14 cellular contexts compared by ENCODE assay signal in the genomic region with DNA sequence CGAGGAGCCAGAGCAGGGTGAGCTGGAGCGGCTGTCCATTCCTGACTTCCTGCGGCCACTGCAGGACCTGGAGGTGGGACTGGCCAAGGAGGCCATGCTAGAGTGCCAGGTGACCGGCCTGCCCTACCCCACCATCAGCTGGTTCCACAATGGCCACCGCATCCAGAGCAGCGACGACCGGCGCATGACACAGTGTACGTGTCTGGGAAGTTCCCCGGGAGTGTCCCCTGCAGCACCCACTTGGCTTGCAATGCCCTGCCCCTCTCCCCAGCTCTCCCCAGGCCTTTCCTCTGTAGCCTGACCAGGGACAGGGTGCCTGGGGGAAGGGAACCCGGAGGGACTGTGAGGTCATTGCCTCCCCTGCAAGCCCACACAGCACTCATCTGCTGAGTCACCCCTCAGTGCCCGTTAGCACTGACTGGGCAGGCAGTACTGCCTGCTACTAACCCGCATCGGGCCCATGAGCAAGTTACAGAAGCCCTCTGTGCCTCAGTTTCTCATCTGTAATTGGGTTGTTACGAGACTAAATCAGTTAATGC. TPM values are rescaled to one million over a fixed set of nuclear protein-coding genes. Genes with fewer than 3 reads are reported as not detected.
A peak's percentile ranks its signal among the peaks of the same experiment; 100 is the strongest.
DNase-seq lines count a peak whose midpoint lies in the region; ATAC-seq and TF ChIP-seq lines count a peak whose summit lies in the region.
"Had no signal": no experiment of that assay in that cellular context is flagged by ENCODE, and none has a peak within 500 bp of the region (broad histone marks: within the 10 kb centered on the region; RNA-seq: fewer than 3 reads in every experiment).

No MANE protein-coding gene starts in this region.

- no peak overlapping the region for H3K27ac Mint-ChIP-seq in glutamatergic neuron (ENCODE audit: unreplicated experiment)
- H3K27ac Mint-ChIP-seq: activated T-cell treated with anti-CD3 and anti-CD28 coated beads, Interleukin-2, amount 50 U/mL, for 72 hours; CD4-positive, CD25-positive, alpha-beta regulatory T cell had no signal

- no peaks in the 10 kb centered on the region for H3K9me3 ChIP-seq in OCI-LY7 (ENCODE audit: low read length)

- no peaks in the 10 kb centered on the region for H3K4me1 ChIP-seq in OCI-LY7 (ENCODE audit: insufficient read depth, low read length, poor library complexity, severe bottlenecking)

- CTCF ChIA-PET in OCI-LY7 (lab: Charles Lee; ENCODE audit: unreplicated experiment) = no interaction called here

- H3K4me2 ChIP-seq in OCI-LY7 (ENCODE audit: low read length) = no peak overlapping the region

- peaks cover 6% of the 10 kb centered on the region for H3K9me3 Mint-ChIP-seq in glutamatergic neuron (ENCODE audit: unreplicated experiment)
- H3K9me3 Mint-ChIP-seq: activated T-cell treated with anti-CD3 and anti-CD28 coated beads, Interleukin-2, amount 50 U/mL, for 72 hours; CD4-positive, CD25-positive, alpha-beta regulatory T cell; central memory CD8-positive, alpha-beta T cell had no signal

- H2AFZ ChIP-seq in OCI-LY7 (ENCODE audit: low read length) = no peak overlapping the region

- no peaks in the 10 kb centered on the region for H3K79me2 ChIP-seq in OCI-LY7 (ENCODE audit: insufficient read depth, low read depth, low read length)

- peak; percentile 13 for ATAC-seq in esophagus mucosa
- ATAC-seq in GM18907 (IDR thresholded peaks at IDR 0.05; ENCODE audit: unreplicated experiment) = no peak
- ATAC-seq: activated T-cell treated with anti-CD3 and anti-CD28 coated beads, Interleukin-2, amount 50 U/mL, for 72 hours had no signal

- H3K36me3 ChIP-seq in OCI-LY7 (ENCODE audit: insufficient read depth, low read length) = no peaks in the 10 kb centered on the region

- H4K20me1 ChIP-seq in OCI-LY7 (ENCODE audit: insufficient read depth, low read length) = no peaks in the 10 kb centered on the region

- no TSS peak for BruUV-seq in OCI-LY7 (replicated peaks; lab: Mats Ljungman, UMichigan)

- H3K4me3 ChIP-seq in OCI-LY7 (ENCODE audit: low read depth, low read length, poor library complexity, severe bottlenecking) = no peak overlapping the region

- peaks cover 3% of the 10 kb centered on the region for H3K27me3 Mint-ChIP-seq in glutamatergic neuron (ENCODE audit: unreplicated experiment)

- peaks cover 10% of the 10 kb centered on the region for H3K4me1 Mint-ChIP-seq in glutamatergic neuron (ENCODE audit: low read depth, unreplicated experiment)
- H3K4me1 Mint-ChIP-seq: CD4-positive, CD25-positive, alpha-beta regulatory T cell; central memory CD8-positive, alpha-beta T cell had no signal

- no peak for TF ChIP-seq CTCF in OCI-LY7 (conservative IDR thresholded peaks at IDR 0.05; ENCODE audit: low read length)
- no peak for TF ChIP-seq CTCF in glutamatergic neuron (IDR thresholded peaks at IDR 0.05; ENCODE audit: partially characterized antibody, unreplicated experiment)

- POLR2A ChIA-PET in OCI-LY7 (lab: Charles Lee) = interaction anchor here (0.6 kb wide), 1 partner anchor 667 kb away, joined by 3 read pairs; no protein-coding TSS in a partner anchor

- peak; percentile 90 for DNase-seq in EH (ENCODE audit: low read depth)
- peak; percentile 92 for DNase-seq in RPMI7951 (ENCODE audit: low read depth)
- DNase-seq in myocyte (ENCODE audit: low read depth) = peak; percentile 60
- DNase-seq in OCI-LY7 (ENCODE audit: low spot score) = no peak
- no peak for DNase-seq in glutamatergic neuron
- DNase-seq in COR-L47 (lab: John Stamatoyannopoulos, UW) = no peak
- DNase-seq: activated T-cell treated with anti-CD3 and anti-CD28 coated beads, Interleukin-2, amount 50 U/mL, for 72 hours; CD4-positive, CD25-positive, alpha-beta regulatory T cell; NCI-H187 treated with DMSO at 0.1 percent for 48 hours; WERI-Rb-1 had no signal

- H3K4me3 Mint-ChIP-seq in glutamatergic neuron (ENCODE audit: unreplicated experiment) = no peak overlapping the region
- H3K4me3 Mint-ChIP-seq: activated T-cell treated with anti-CD3 and anti-CD28 coated beads, Interleukin-2, amount 50 U/mL, for 72 hours; CD4-positive, CD25-positive, alpha-beta regulatory T cell; central memory CD8-positive, alpha-beta T cell had no signal

- no peaks in the 10 kb centered on the region for H3K36me3 Mint-ChIP-seq in glutamatergic neuron (ENCODE audit: unreplicated experiment)
- H3K36me3 Mint-ChIP-seq: CD4-positive, CD25-positive, alpha-beta regulatory T cell had no signal

- intact Hi-C loops in OCI-LY7 (cut with micrococcal nuclease; ENCODE audit: unreplicated experiment) = no loop called here

- H3K27ac ChIP-seq in OCI-LY7 (ENCODE audit: low read depth, low read length, poor library complexity, severe bottlenecking) = no peak overlapping the region
- H3K27ac ChIP-seq: WERI-Rb-1 had no signal

- H3K9me2 ChIP-seq in OCI-LY7 (ENCODE audit: insufficient read depth, low read length) = no peaks in the 10 kb centered on the region

RNA-seq across cellular contexts. Expression of gene GMPPA, which starts 29.4 kb away (rescaled TPM):
- total RNA-seq in RPMI7951 (2014; rRNA removed; shearing (Covaris generic)) = 87.5 and 91.9 TPM in 2 replicates
- total RNA-seq in esophagus mucosa = 19.9 TPM
- total RNA-seq in myocyte = 43.1 and 57.0 TPM in 2 replicates
- polyA plus RNA-seq in myocyte (2012) = 67.7 TPM
- total RNA-seq in OCI-LY7 (2014; rRNA removed; shearing (Covaris generic)) = 22.3 and 28.4 TPM in 2 replicates
- 42.9 and 46.4 TPM in 2 replicates for total RNA-seq in OCI-LY7 (2022)
- total RNA-seq in glutamatergic neuron (ENCODE audit: unreplicated experiment) = 23.2 TPM

RNA-seq across cellular contexts. Expression of gene SPEG, which starts 34.6 kb away (rescaled TPM):
- 32.7 and 33.3 TPM in 2 replicates for total RNA-seq in RPMI7951 (2014; rRNA removed; shearing (Covaris generic))
- total RNA-seq in esophagus mucosa (3.8 TPM), myocyte (78.0 and 79.8 TPM in 2 replicates), OCI-LY7 (2022) (0.35 and 0.46 TPM in 2 replicates), glutamatergic neuron (ENCODE audit: unreplicated experiment) (92.9 TPM)
- 57.8 TPM for polyA plus RNA-seq in myocyte (2012)
- 0.13 TPM in 1 of 2 replicates, not detected in the other for total RNA-seq in OCI-LY7 (2014; rRNA removed; shearing (Covaris generic))

RNA-seq across cellular contexts. Expression of gene ASIC4, which starts 45.0 kb away (rescaled TPM):
- total RNA-seq in RPMI7951 (2014; rRNA removed; shearing (Covaris generic)) = 0.10 TPM in 1 of 2 replicates, not detected in the other
- not detected for total RNA-seq in esophagus mucosa
- 0.29 and 0.31 TPM in 2 replicates for total RNA-seq in myocyte
- 0.20 TPM for polyA plus RNA-seq in myocyte (2012)
- total RNA-seq in OCI-LY7 (2014; rRNA removed; shearing (Covaris generic)) = 0.39 and 0.73 TPM in 2 replicates
- total RNA-seq in OCI-LY7 (2022) = 0.74 and 0.96 TPM in 2 replicates
- total RNA-seq in glutamatergic neuron (ENCODE audit: unreplicated experiment) = 5.4 TPM
- total RNA-seq: glomerular endothelial cell had no signal
- polyA plus RNA-seq: CD4-positive, CD25-positive, alpha-beta regulatory T cell had no signal

RNA-seq across cellular contexts. Expression of gene DES, which starts 51.1 kb away (rescaled TPM):
- 0.20 and 0.60 TPM in 2 replicates for total RNA-seq in RPMI7951 (2014; rRNA removed; shearing (Covaris generic))
- total RNA-seq in esophagus mucosa (29.3 TPM), myocyte (10,265 and 13,585 TPM in 2 replicates), OCI-LY7 (2022) (not detected in 2 replicates), glutamatergic neuron (ENCODE audit: unreplicated experiment) (1.3 TPM)
- 3,580 TPM for polyA plus RNA-seq in myocyte (2012)
- not detected in 2 replicates for total RNA-seq in OCI-LY7 (2014; rRNA removed; shearing (Covaris generic))
- total RNA-seq: CD4-positive, CD25-positive, alpha-beta regulatory T cell; glomerular endothelial cell had no signal
- polyA plus RNA-seq: CD4-positive, CD25-positive, alpha-beta regulatory T cell had no signal

Comparison
In these comparisons a context has a peak if more than half of its experiments do, and no peak if none do; other contexts are left out.
1. DNase-seq: peak in EH (single experiment), RPMI7951 (single experiment) and myocyte (single experiment); none in OCI-LY7 (single experiment), glutamatergic neuron (single experiment) and COR-L47 (single experiment).